Comparison of ENCODE assay signal across 18 cellular contexts in the genomic region with DNA sequence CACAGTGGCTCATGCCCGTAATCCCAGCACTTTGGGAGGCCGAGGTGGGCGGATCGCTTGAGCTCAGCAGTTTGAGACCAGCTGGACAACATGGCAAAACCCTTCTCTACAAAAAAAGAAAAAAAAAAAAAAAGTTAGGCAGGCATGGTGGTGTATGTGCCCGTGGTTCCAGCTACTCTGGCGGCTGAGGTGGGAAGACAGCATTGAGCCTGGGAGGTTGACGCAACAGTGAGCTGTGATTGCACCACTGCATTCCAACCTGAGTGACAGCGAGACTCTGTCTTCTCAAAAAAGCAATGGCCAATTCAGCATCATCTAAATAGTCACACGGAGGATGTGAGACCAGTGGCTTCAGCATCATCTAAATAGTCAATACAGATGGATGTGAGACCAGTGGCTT. TPM values are rescaled to one million over a fixed set of nuclear protein-coding genes. Genes with fewer than 3 reads are reported as not detected.
DNase-seq lines count a peak whose midpoint lies in the region; ATAC-seq and TF ChIP-seq lines count a peak whose summit lies in the region.
"Had no signal": no experiment of that assay in that cellular context is flagged by ENCODE, and none has a peak within 500 bp of the region (broad histone marks: within the 10 kb centered on the region; RNA-seq: fewer than 3 reads in every experiment).

No MANE protein-coding gene starts in this region.

- CTCF ChIA-PET in MCF 10A (lab: Yijun Ruan, JAX) (interaction anchor here (0.6 to 2.0 kb wide), 4 partner anchors 145 to 1685 kb away, joined by 4 to 9 read pairs (median 4); no protein-coding TSS in a partner anchor), mammary epithelial cell (lab: Charles Lee; ENCODE audit: low non-redundant PET) (no interaction called here)

- no peak overlapping the region for H3K4me3 Mint-ChIP-seq in MCF 10A (ENCODE audit: unreplicated experiment)

- no peak overlapping the region for H3K27ac ChIP-seq in mammary epithelial cell (ENCODE audit: insufficient read depth, low read depth, low read length)
- H3K27ac ChIP-seq: C4-2B had no signal

- BruUV-seq in MCF 10A (replicated peaks; lab: Mats Ljungman, UMichigan): no TSS peak
- BruUV-seq in mammary epithelial cell (replicated peaks; lab: Mats Ljungman, UMichigan): no TSS peak

- no peaks in the 10 kb centered on the region for H3K36me3 ChIP-seq in mammary epithelial cell (ENCODE audit: insufficient read depth, low read length)

- in situ Hi-C loops in mammary epithelial cell (cut with MboI; ENCODE audit: low sequenced_read_pairs in 2 of 2): loop anchor here in 1 of 2 donors (10.0 kb wide), 1 partner anchor 258 kb away; no protein-coding TSS in a partner anchor

- H3K79me2 ChIP-seq in mammary epithelial cell (ENCODE audit: insufficient read depth, low read length): no peaks in the 10 kb centered on the region

- TF ChIP-seq CTCF in MCF 10A (IDR thresholded peaks at IDR 0.05; ENCODE audit: unreplicated experiment) (no peak), mammary epithelial cell (conservative IDR thresholded peaks at IDR 0.05 in 1 of 2, IDR thresholded peaks at IDR 0.05 in 1 of 2; ENCODE audit: extremely low read depth in 1 of 2, insufficient read depth in 1 of 2, low read depth in 1 of 2, low read length in 2 of 2) (no peak)

- no peaks in the 10 kb centered on the region for H3K27me3 ChIP-seq in mammary epithelial cell (ENCODE audit: insufficient read depth, low read length)

- no peaks in the 10 kb centered on the region for H3K4me1 ChIP-seq in mammary epithelial cell (ENCODE audit: insufficient read depth, low read length)

- no peaks in the 10 kb centered on the region for H3K27me3 Mint-ChIP-seq in MCF 10A (ENCODE audit: insufficient read depth, unreplicated experiment)

- dilution Hi-C loops in mammary epithelial cell (cut with HindIII; ENCODE audit: low sequenced_read_pairs): no loop called here

- H3K9me3 Mint-ChIP-seq in MCF 10A (ENCODE audit: unreplicated experiment): no peaks in the 10 kb centered on the region

- no peak overlapping the region for H3K4me3 ChIP-seq in mammary epithelial cell (replicated peaks in 1 of 3; ENCODE audit: insufficient read depth in 1 of 3, low read depth in 2 of 3, low read length in 3 of 3)

- intact Hi-C loops in MCF 10A (cut with micrococcal nuclease): no loop called here
- intact Hi-C loops in mammary epithelial cell (cut with micrococcal nuclease): no loop called here

- no peak overlapping the region for H3K9ac ChIP-seq in mammary epithelial cell (ENCODE audit: insufficient read depth, low read length)
- H3K9ac ChIP-seq: SK-N-SH had no signal

- H3K27ac Mint-ChIP-seq in MCF 10A (ENCODE audit: low read depth, unreplicated experiment): no peak overlapping the region

- POLR2A ChIA-PET in MCF 10A (lab: Yijun Ruan, JAX): interaction anchor here (0.6 kb wide), 1 partner anchor 336 kb away, joined by 3 read pairs; no protein-coding TSS in a partner anchor

- H3K4me1 Mint-ChIP-seq in MCF 10A (ENCODE audit: insufficient read depth, unreplicated experiment): peaks cover 6% of the 10 kb centered on the region

- 84% methylated on average over 9 of the region's 9 CpGs for WGBS in mammary epithelial cell (ENCODE audit: low coverage, missing lambda C conversion rate)

- no peaks in the 10 kb centered on the region for H4K20me1 ChIP-seq in mammary epithelial cell (ENCODE audit: insufficient read depth, low read length)

- H3K36me3 Mint-ChIP-seq in MCF 10A (ENCODE audit: insufficient read depth, unreplicated experiment): no peaks in the 10 kb centered on the region

- ATAC-seq in HG03432 (IDR thresholded peaks at IDR 0.05; ENCODE audit: unreplicated experiment) (no peak), GM19035 (IDR thresholded peaks at IDR 0.05; ENCODE audit: unreplicated experiment) (no peak), HG02763 (IDR thresholded peaks at IDR 0.05; ENCODE audit: unreplicated experiment) (no peak)

- H2AFZ ChIP-seq in mammary epithelial cell (ENCODE audit: low read depth, low read length): no peak overlapping the region

- DNase-seq in MCF 10A (ENCODE audit: unreplicated experiment) (peak; percentile 58), mammary epithelial cell (no peak), SW480 (ENCODE audit: low spot score) (peak; percentile 16), islet precursor cell (peak; percentile 74), NCI-H1092 (lab: John Stamatoyannopoulos, UW) (no peak)
- DNase-seq: 8988T, DMS153, NCI-H1105, NCI-H187, NCI-H2171, NCI-H446 treated with DMSO at 0.1 percent for 48 hours, NCI-H774, Right ventricle myocardium superior, SK-N-SH had no signal

- no peaks in the 10 kb centered on the region for H3K9me3 ChIP-seq in mammary epithelial cell (replicated peaks; ENCODE audit: insufficient read depth, low read length)
- H3K9me3 ChIP-seq: SK-N-SH had no signal

- H3K4me2 ChIP-seq in mammary epithelial cell (ENCODE audit: insufficient read depth, low read depth, low read length): no peak overlapping the region
- H3K4me2 ChIP-seq: SK-N-SH had no signal

RNA-seq across cellular contexts. Expression of gene SAMD4A, which starts 10.4 kb away (rescaled TPM):
- total RNA-seq in MCF 10A (2022) (60.6 and 63.5 TPM in 2 replicates), mammary epithelial cell (10 to 100 TPM; 42.0 to 48.8 TPM)
- 5.6 TPM for polyA plus RNA-seq in mammary epithelial cell
- 61.9 TPM for polyA minus RNA-seq in mammary epithelial cell

RNA-seq across cellular contexts. Expression of gene CGRRF1, which starts 46.8 kb away (rescaled TPM):
- 17.5 and 22.3 TPM in 2 replicates for total RNA-seq in MCF 10A (2022)
- 10 to 100 TPM; 14.3 to 16.4 TPM for total RNA-seq in mammary epithelial cell
- polyA plus RNA-seq in mammary epithelial cell: 6.7 TPM
- polyA minus RNA-seq in mammary epithelial cell: not detected

Comparison
In these comparisons a context has a peak if more than half of its experiments do, and no peak if none do; other contexts are left out.
1. DNase-seq: peak in MCF 10A (single experiment), SW480 (single experiment) and islet precursor cell (single experiment); none in mammary epithelial cell (single experiment) and NCI-H1092 (single experiment).